ENCODE assay signal across 19 cellular contexts in the genomic region with DNA sequence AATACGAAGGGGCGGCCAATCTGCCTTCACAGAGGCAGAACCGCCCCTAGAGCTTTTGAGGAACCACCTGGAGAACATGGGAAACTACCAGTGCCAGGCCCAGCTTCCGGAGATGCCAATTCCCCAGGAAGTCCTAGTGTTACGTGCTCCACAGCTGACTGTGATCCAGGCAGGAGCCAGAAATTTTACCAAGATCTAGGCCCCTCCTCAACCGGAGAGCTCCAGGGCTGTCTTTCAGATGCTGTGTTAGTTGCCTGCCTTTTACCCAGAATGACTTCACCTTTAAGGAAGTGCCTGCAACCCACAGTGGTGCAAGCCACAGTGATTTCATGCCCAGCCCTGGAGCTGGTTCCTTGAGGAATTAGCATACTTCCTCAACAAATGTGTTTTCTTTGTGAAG.
DNase-seq lines count a peak whose midpoint lies in the region; ATAC-seq, FAIRE-seq and TF ChIP-seq lines count a peak whose summit lies in the region.
"Had no signal": no experiment of that assay in that cellular context is flagged by ENCODE, and none has a peak within 500 bp of the region (broad histone marks: within the 10 kb centered on the region; RNA-seq: fewer than 3 reads in every experiment).

No MANE protein-coding gene starts in this region.

- dilution Hi-C loops in mammary epithelial cell (cut with HindIII; ENCODE audit: low sequenced_read_pairs) = no loop called here

- peak in 1 of 2 donors; percentile 72 for DNase-seq in breast epithelium (ENCODE audit: low spot score in 2 of 2)
- DNase-seq in MCF 10A (ENCODE audit: unreplicated experiment) = no peak
- peak; percentile 8 for DNase-seq in mammary epithelial cell
- peak; percentile 77 for DNase-seq in lower lobe of right lung
- DNase-seq in upper lobe of right lung = peak; percentile 76
- DNase-seq in cerebellar cortex (ENCODE audit: low spot score) = no peak
- DNase-seq in kidney = no peak
- DNase-seq: activated CD4-positive, CD25-positive, alpha-beta regulatory T cell treated with anti-CD3 and anti-CD28 coated beads, Interleukin-2, amount 50 U/mL, for 72 hours; activated CD8-positive, alpha-beta memory T cell treated with anti-CD3 and anti-CD28 coated beads, Interleukin-2, amount 10 ng/mL, durations not matched to agents 7 days and 5 days; activated effector memory CD4-positive, alpha-beta T cell treated with Interleukin-2 at 50 U/mL for 16 hours; CD8-positive, alpha-beta memory T cell; DMS79 treated with DMSO at 0.1 percent for 48 hours; foreskin fibroblast; NCI-H1694 treated with DMSO at 0.1 percent for 48 hours; NCI-H446 had no signal

- H3K9me3 ChIP-seq in breast epithelium = no peaks in the 10 kb centered on the region
- H3K9me3 ChIP-seq in mammary epithelial cell (replicated peaks; ENCODE audit: insufficient read depth, low read length) = peaks cover 3% of the 10 kb centered on the region
- H3K9me3 ChIP-seq in lower lobe of right lung = no peaks in the 10 kb centered on the region
- H3K9me3 ChIP-seq in upper lobe of right lung = no peaks in the 10 kb centered on the region
- H3K9me3 ChIP-seq in kidney (ENCODE audit: control insufficient read depth in 1 of 2, low read length in 2 of 2) = no peaks in the 10 kb centered on the region

- H3K79me2 ChIP-seq in mammary epithelial cell (ENCODE audit: insufficient read depth, low read length) = no peaks in the 10 kb centered on the region

- H2AFZ ChIP-seq in mammary epithelial cell (ENCODE audit: low read depth, low read length) = no peak overlapping the region
- H2AFZ ChIP-seq: parathyroid adenoma had no signal

- no peak for TF ChIP-seq POLR2A in breast epithelium (IDR thresholded peaks at IDR 0.05)

- H3K27me3 Mint-ChIP-seq in MCF 10A (ENCODE audit: insufficient read depth, unreplicated experiment) = no peaks in the 10 kb centered on the region
- H3K27me3 Mint-ChIP-seq: activated CD8-positive, alpha-beta memory T cell treated with anti-CD3 and anti-CD28 coated beads, Interleukin-2, amount 10 ng/mL, durations not matched to agents 7 days and 5 days; CD8-positive, alpha-beta memory T cell; stimulated activated naive CD8-positive, alpha-beta T cell treated with anti-CD3 and anti-CD28 coated beads, Interleukin-15, Interleukin-2, amounts not matched to agents 100 ng/mL and 50 ng/mL, for 24 hours had no signal

- no peaks in the 10 kb centered on the region for H3K4me1 Mint-ChIP-seq in MCF 10A (ENCODE audit: insufficient read depth, unreplicated experiment)
- H3K4me1 Mint-ChIP-seq: activated CD8-positive, alpha-beta memory T cell treated with anti-CD3 and anti-CD28 coated beads, Interleukin-2, amount 10 ng/mL, durations not matched to agents 7 days and 5 days had no signal

- BruUV-seq in MCF 10A (replicated peaks; lab: Mats Ljungman, UMichigan) (no TSS peak), mammary epithelial cell (replicated peaks; lab: Mats Ljungman, UMichigan) (no TSS peak)

- no peaks in the 10 kb centered on the region for H3K36me3 ChIP-seq in breast epithelium
- no peaks in the 10 kb centered on the region for H3K36me3 ChIP-seq in mammary epithelial cell (ENCODE audit: insufficient read depth, low read length)
- H3K36me3 ChIP-seq in lower lobe of right lung = no peaks in the 10 kb centered on the region
- no peaks in the 10 kb centered on the region for H3K36me3 ChIP-seq in upper lobe of right lung
- H3K36me3 ChIP-seq in kidney (ENCODE audit: control insufficient read depth in 1 of 2, insufficient read depth in 2 of 2, low read length in 2 of 2) = no peaks in the 10 kb centered on the region

- H3K4me2 ChIP-seq in mammary epithelial cell (ENCODE audit: insufficient read depth, low read depth, low read length) = no peak overlapping the region

- H3K9ac ChIP-seq in mammary epithelial cell (ENCODE audit: insufficient read depth, low read length) (no peak overlapping the region), kidney (ENCODE audit: low read length in 2 of 2) (no peak overlapping the region)
- H3K9ac ChIP-seq: parathyroid adenoma had no signal

- H3K27ac Mint-ChIP-seq in MCF 10A (ENCODE audit: low read depth, unreplicated experiment) = no peak overlapping the region
- H3K27ac Mint-ChIP-seq: activated CD8-positive, alpha-beta memory T cell treated with anti-CD3 and anti-CD28 coated beads, Interleukin-2, amount 10 ng/mL, durations not matched to agents 7 days and 5 days; stimulated activated naive CD8-positive, alpha-beta T cell treated with anti-CD3 and anti-CD28 coated beads, Interleukin-15, Interleukin-2, amounts not matched to agents 100 ng/mL and 50 ng/mL, for 24 hours; T-helper 1 cell treated with Interleukin-12 subunit alpha and Interleukin-12 subunit beta and Interleukin-4 antibody, amounts not matched to agents 30 μg/mL and 1 μg/mL, for 36 hours had no signal

- ATAC-seq in lower lobe of right lung = peak; percentile 64 to 70
- peak; percentile 84 for ATAC-seq in upper lobe of right lung
- ATAC-seq in GM18907 (IDR thresholded peaks at IDR 0.05; ENCODE audit: unreplicated experiment) = no peak
- ATAC-seq: activated CD8-positive, alpha-beta memory T cell treated with anti-CD3 and anti-CD28 coated beads, Interleukin-2, amount 10 ng/mL, durations not matched to agents 7 days and 5 days had no signal

- CTCF ChIA-PET in MCF 10A (lab: Yijun Ruan, JAX) = interaction anchor here (0.5 to 0.6 kb wide), 2 partner anchors 120 to 249 kb away, joined by 3 read pairs; no protein-coding TSS in a partner anchor
- CTCF ChIA-PET in mammary epithelial cell (lab: Charles Lee; ENCODE audit: low non-redundant PET) = no interaction called here

- intact Hi-C loops in breast epithelium (cut with DNase I; ENCODE audit: low total_unique reads) (no loop called here), MCF 10A (cut with micrococcal nuclease) (no loop called here), mammary epithelial cell (cut with micrococcal nuclease) (no loop called here), lower lobe of right lung (cut with DNase I) (no loop called here), upper lobe of right lung (cut with DNase I) (no loop called here), kidney (cut with DNase I) (no loop called here)

- no peak for FAIRE-seq in kidney (lab: Jason Lieb, UNC)

- peaks cover 0 to 6% of the 10 kb centered on the region in 2 donors for H3K4me1 ChIP-seq in breast epithelium
- H3K4me1 ChIP-seq in mammary epithelial cell (ENCODE audit: insufficient read depth, low read length) = no peaks in the 10 kb centered on the region
- peaks cover 51% of the 10 kb centered on the region for H3K4me1 ChIP-seq in lower lobe of right lung
- peaks cover 27% of the 10 kb centered on the region for H3K4me1 ChIP-seq in upper lobe of right lung
- H3K4me1 ChIP-seq in kidney (ENCODE audit: control insufficient read depth in 1 of 2, insufficient read depth in 1 of 2, low read depth in 1 of 2, low read length in 2 of 2) = peaks cover 0 to 3% of the 10 kb centered on the region in 2 donors

- WGBS in mammary epithelial cell (ENCODE audit: low coverage, missing lambda C conversion rate) = 75% methylated on average over 5 of the region's 6 CpGs

- no peaks in the 10 kb centered on the region for H3K36me3 Mint-ChIP-seq in MCF 10A (ENCODE audit: insufficient read depth, unreplicated experiment)
- H3K36me3 Mint-ChIP-seq: activated CD8-positive, alpha-beta memory T cell treated with anti-CD3 and anti-CD28 coated beads, Interleukin-2, amount 10 ng/mL, durations not matched to agents 7 days and 5 days had no signal

- TF ChIP-seq CTCF in breast epithelium (IDR thresholded peaks at IDR 0.05) = no peak
- no peak for TF ChIP-seq CTCF in MCF 10A (IDR thresholded peaks at IDR 0.05; ENCODE audit: unreplicated experiment)
- TF ChIP-seq CTCF in mammary epithelial cell (conservative IDR thresholded peaks at IDR 0.05 in 1 of 2, IDR thresholded peaks at IDR 0.05 in 1 of 2; ENCODE audit: extremely low read depth in 1 of 2, insufficient read depth in 1 of 2, low read depth in 1 of 2, low read length in 2 of 2) = no peak
- no peak for TF ChIP-seq CTCF in lower lobe of right lung (IDR thresholded peaks at IDR 0.05)
- no peak for TF ChIP-seq CTCF in upper lobe of right lung (IDR thresholded peaks at IDR 0.05)
- TF ChIP-seq CTCF in kidney (IDR thresholded peaks at IDR 0.05; ENCODE audit: borderline replicate concordance, extremely low read depth, insufficient read depth) = no peak

- no peaks in the 10 kb centered on the region for H3K27me3 ChIP-seq in breast epithelium
- H3K27me3 ChIP-seq in mammary epithelial cell (ENCODE audit: insufficient read depth, low read length) = no peaks in the 10 kb centered on the region
- no peaks in the 10 kb centered on the region for H3K27me3 ChIP-seq in lower lobe of right lung (ENCODE audit: low read depth)
- no peaks in the 10 kb centered on the region for H3K27me3 ChIP-seq in upper lobe of right lung

- in situ Hi-C loops in mammary epithelial cell (cut with MboI; ENCODE audit: low sequenced_read_pairs in 2 of 2) = no loop called here

- POLR2A ChIA-PET in MCF 10A (lab: Yijun Ruan, JAX) = no interaction called here

- peak overlapping the region; percentile 49 to 72 for H3K27ac ChIP-seq in breast epithelium
- no peak overlapping the region for H3K27ac ChIP-seq in mammary epithelial cell (ENCODE audit: insufficient read depth, low read depth, low read length)
- peak overlapping the region; percentile 42 for H3K27ac ChIP-seq in lower lobe of right lung
- peak overlapping the region; percentile 20 for H3K27ac ChIP-seq in upper lobe of right lung
- no peak overlapping the region for H3K27ac ChIP-seq in kidney (ENCODE audit: low read depth in 2 of 2, low read length in 2 of 2)
- H3K27ac ChIP-seq: parathyroid adenoma had no signal

- H3K9me3 Mint-ChIP-seq in MCF 10A (ENCODE audit: unreplicated experiment) = no peaks in the 10 kb centered on the region
- H3K9me3 Mint-ChIP-seq: CD8-positive, alpha-beta memory T cell; stimulated activated naive CD8-positive, alpha-beta T cell treated with anti-CD3 and anti-CD28 coated beads, Interleukin-15, Interleukin-2, amounts not matched to agents 100 ng/mL and 50 ng/mL, for 24 hours; T-helper 1 cell treated with Interleukin-12 subunit alpha and Interleukin-12 subunit beta and Interleukin-4 antibody, amounts not matched to agents 30 μg/mL and 1 μg/mL, for 36 hours had no signal

- no peak overlapping the region for H3K4me3 ChIP-seq in breast epithelium
- no peak overlapping the region for H3K4me3 ChIP-seq in mammary epithelial cell (replicated peaks in 1 of 3; ENCODE audit: insufficient read depth in 1 of 3, low read depth in 2 of 3, low read length in 3 of 3)
- no peak overlapping the region for H3K4me3 ChIP-seq in lower lobe of right lung
- H3K4me3 ChIP-seq in upper lobe of right lung = no peak overlapping the region
- no peak overlapping the region for H3K4me3 ChIP-seq in kidney (ENCODE audit: low read length in 2 of 2)

- H4K20me1 ChIP-seq in mammary epithelial cell (ENCODE audit: insufficient read depth, low read length) = no peaks in the 10 kb centered on the region

- no peak overlapping the region for H3K4me3 Mint-ChIP-seq in MCF 10A (ENCODE audit: unreplicated experiment)
- H3K4me3 Mint-ChIP-seq: activated CD8-positive, alpha-beta memory T cell treated with anti-CD3 and anti-CD28 coated beads, Interleukin-2, amount 10 ng/mL, durations not matched to agents 7 days and 5 days; CD8-positive, alpha-beta memory T cell; stimulated activated naive CD8-positive, alpha-beta T cell treated with anti-CD3 and anti-CD28 coated beads, Interleukin-15, Interleukin-2, amounts not matched to agents 100 ng/mL and 50 ng/mL, for 24 hours; T-helper 1 cell treated with Interleukin-12 subunit alpha and Interleukin-12 subunit beta and Interleukin-4 antibody, amounts not matched to agents 30 μg/mL and 1 μg/mL, for 36 hours had no signal

Comparison
In these comparisons a context has a peak if more than half of its experiments do, and no peak if none do; other contexts are left out.
1. DNase-seq: peak in mammary epithelial cell (single experiment), lower lobe of right lung (single experiment) and upper lobe of right lung (single experiment); none in MCF 10A (single experiment), cerebellar cortex (single experiment) and kidney (single experiment).
2. H3K27ac ChIP-seq: peak in breast epithelium (2 of 2), lower lobe of right lung (single experiment) and upper lobe of right lung (single experiment); none in mammary epithelial cell (single experiment) and kidney (0 of 2).